Comparison of ENCODE assay signal across 25 cellular contexts in the genomic region with DNA sequence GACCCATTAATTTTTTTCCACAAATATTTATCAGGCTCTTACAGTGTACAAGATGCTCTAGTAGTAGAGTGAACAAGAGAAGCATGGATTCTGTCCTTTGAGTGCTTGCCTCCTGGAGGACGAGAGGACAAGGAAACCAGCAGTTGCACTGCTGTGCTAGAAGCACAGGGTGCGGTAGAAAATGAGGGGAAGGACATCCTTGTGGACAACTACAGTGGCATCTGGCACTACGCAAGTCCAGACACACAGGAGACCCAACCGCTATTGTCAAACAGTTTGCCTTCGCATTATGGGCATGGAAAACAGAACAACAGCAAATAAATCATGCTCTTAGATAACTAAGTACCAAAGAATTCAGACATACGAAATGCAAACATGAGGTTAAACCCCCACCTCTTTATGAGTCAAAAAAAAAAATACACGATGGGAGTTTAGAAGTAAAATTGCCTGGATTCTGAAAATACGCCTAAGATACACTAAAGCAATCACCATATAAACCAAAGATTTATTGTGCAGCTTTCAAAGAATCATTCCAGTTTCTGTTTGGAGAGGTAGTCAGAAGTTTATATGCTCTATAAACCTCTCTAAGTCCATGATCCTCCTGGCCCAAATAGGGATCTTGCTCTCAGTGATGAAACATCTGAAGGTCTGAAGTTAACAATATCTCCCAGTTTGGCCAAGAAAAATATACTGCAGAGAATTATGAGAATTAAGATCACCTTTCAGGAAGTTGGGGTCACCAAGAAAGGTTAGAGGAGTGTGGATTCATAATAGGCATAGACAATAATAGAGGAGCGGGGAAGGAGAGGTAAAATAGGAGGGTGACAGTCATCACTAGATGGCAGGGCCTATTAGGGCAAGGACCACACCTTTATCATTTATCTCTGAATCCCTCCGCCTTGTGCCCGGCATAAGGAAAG.
"Had no signal": no experiment of that assay in that cellular context is flagged by ENCODE, and none has a peak within 500 bp of the region (broad histone marks: within the 10 kb centered on the region; RNA-seq: fewer than 3 reads in every experiment).

No MANE protein-coding gene starts in this region.

- H3K27me3 Mint-ChIP-seq: activated naive CD8-positive, alpha-beta T cell treated with anti-CD3 and anti-CD28 coated beads, Interleukin-2, amount 10 ng/mL, durations not matched to agents 7 days and 5 days; memory B cell; naive thymus-derived CD8-positive, alpha-beta T cell had no signal

- H3K4me1 ChIP-seq: body of pancreas had no signal

- H3K4me3 Mint-ChIP-seq: activated naive CD4-positive, alpha-beta T cell treated with anti-CD3 and anti-CD28 coated beads for 36 hours; activated naive CD8-positive, alpha-beta T cell treated with anti-CD3 and anti-CD28 coated beads, Interleukin-2, amount 10 ng/mL, durations not matched to agents 7 days and 5 days; memory B cell; naive thymus-derived CD8-positive, alpha-beta T cell; stimulated activated memory B cell treated with anti-CD40 and anti-IgM and Interleukin-4, amounts not matched to agents 10 μg/mL and 1 μg/mL and 100 μg/mL, for 72 hours; WTC11 had no signal

- H3K27me3 ChIP-seq: body of pancreas, cardiac muscle cell, stomach, suprapubic skin, tibial nerve had no signal

- ATAC-seq: body of pancreas; left ventricle myocardium superior; naive thymus-derived CD8-positive, alpha-beta T cell; sciatic nerve; stimulated activated memory B cell treated with anti-CD40 and anti-IgM and Interleukin-4, amounts not matched to agents 10 μg/mL and 1 μg/mL and 100 μg/mL, for 72 hours; WTC11 had no signal

- H3K36me3 Mint-ChIP-seq: activated naive CD8-positive, alpha-beta T cell treated with anti-CD3 and anti-CD28 coated beads, Interleukin-2, amount 10 ng/mL, durations not matched to agents 7 days and 5 days; memory B cell; stimulated activated memory B cell treated with anti-CD40 and anti-IgM and Interleukin-4, amounts not matched to agents 10 μg/mL and 1 μg/mL and 100 μg/mL, for 72 hours had no signal

- H3K36me3 ChIP-seq: cardiac muscle cell had no signal

- H3K9me3 Mint-ChIP-seq: activated naive CD8-positive, alpha-beta T cell treated with anti-CD3 and anti-CD28 coated beads, Interleukin-2, amount 10 ng/mL, durations not matched to agents 7 days and 5 days; memory B cell had no signal

- H3K27ac Mint-ChIP-seq: activated naive CD4-positive, alpha-beta T cell treated with anti-CD3 and anti-CD28 coated beads for 36 hours; activated naive CD8-positive, alpha-beta T cell treated with anti-CD3 and anti-CD28 coated beads, Interleukin-2, amount 10 ng/mL, durations not matched to agents 7 days and 5 days; memory B cell; naive thymus-derived CD8-positive, alpha-beta T cell; stimulated activated memory B cell treated with anti-CD40 and anti-IgM and Interleukin-4, amounts not matched to agents 10 μg/mL and 1 μg/mL and 100 μg/mL, for 72 hours; WTC11 had no signal

- H3K27ac ChIP-seq: body of pancreas, cardiac muscle cell, stomach, suprapubic skin, tibial nerve had no signal

- H3K4me3 ChIP-seq: body of pancreas, cardiac muscle cell, smooth muscle cell, stomach, suprapubic skin, tibial nerve had no signal

- DNase-seq: activated CD4-positive, alpha-beta T cell treated with anti-CD3 and anti-CD28 coated beads, Interleukin-2, amount 50 U/mL, for 4 hours; activated CD8-positive, alpha-beta memory T cell treated with anti-CD3 and anti-CD28 coated beads for 24 hours; activated naive CD4-positive, alpha-beta T cell treated with anti-CD3 and anti-CD28 coated beads for 36 hours; activated naive CD8-positive, alpha-beta T cell treated with anti-CD3 and anti-CD28 coated beads, Interleukin-2, amount 10 ng/mL, durations not matched to agents 7 days and 5 days; activated T-cell treated with anti-CD3 and anti-CD28 coated beads, Interleukin-2, amount 50 U/mL, for 48 hours; amygdala; body of pancreas; effector CD4-positive, alpha-beta T cell; foreskin melanocyte; glutamatergic neuron; hippocampal formation; left ventricle myocardium superior; naive thymus-derived CD8-positive, alpha-beta T cell; stimulated activated CD4-positive, alpha-beta T cell treated with anti-CD3 and anti-CD28 coated beads, Interleukin-15, amount 100 ng/mL, for 24 hours; stomach; T-helper 1 cell; T-helper 9 cell had no signal
